8 cellular contexts compared by ENCODE assay signal in genomic region chr16:70432800-70433455, GRCh38. TPM values are rescaled to one million over a fixed set of nuclear protein-coding genes. Genes with fewer than 3 reads are reported as not detected.
DNase-seq lines count a peak whose midpoint lies in the region; ATAC-seq, FAIRE-seq and TF ChIP-seq lines count a peak whose summit lies in the region.

No MANE protein-coding gene starts in this region.

- H3K4me1 Mint-ChIP-seq in nephron progenitor cell, result peaks cover 91% of the 10 kb centered on the region

- no peak for TF ChIP-seq EP300 in K562 (IDR thresholded peaks at IDR 0.05; ENCODE audit: low read length)

- no peak for TF ChIP-seq RAD21 in K562 (CRISPR knock-in tag; conservative IDR thresholded peaks at IDR 0.05 in 1 of 2, IDR thresholded peaks at IDR 0.05 in 1 of 2)

- peak overlapping the region; percentile 85 to 93 for H3K9ac ChIP-seq in K562 (ENCODE audit: insufficient read depth in 1 of 2, low read depth in 2 of 2, low read length in 2 of 2)

- intact Hi-C loops in K562 (cut with micrococcal nuclease), result no loop called here

- H3K4me2 ChIP-seq in K562 (ENCODE audit: insufficient read depth, low read length), result peak overlapping the region; percentile 92

- TF ChIP-seq POLR2A in K562 (conservative IDR thresholded peaks at IDR 0.05), result peak; percentile 65; the same call in 1 of the 2 replicates

- no TSS peak for BruUV-seq in K562 (replicated peaks; lab: Mats Ljungman, UMichigan)

- in situ Hi-C loops in K562 (cut with MboI), result no loop called here

- H3K9me3 ChIP-seq in K562 (replicated peaks; ENCODE audit: control insufficient read depth, insufficient read depth, low read depth, low read length), result no peaks in the 10 kb centered on the region

- FAIRE-seq in K562 (lab: Jason Lieb, UNC), result no peak

- peaks cover 56 to 69% of the 10 kb centered on the region in 2 experiments for H3K4me1 ChIP-seq in K562 (replicated peaks in 1 of 2; ENCODE audit: control insufficient read depth in 2 of 2, insufficient read depth in 2 of 2, low read length in 2 of 2)

- H2AFZ ChIP-seq in K562 (ENCODE audit: low read depth, low read length), result no peak overlapping the region

- 0 out of 3 replicates have a peak, but pooled peaks have one; percentile 1 for ATAC-seq in K562
- ATAC-seq in HG03571 (IDR thresholded peaks at IDR 0.05; ENCODE audit: unreplicated experiment), result no peak
- no peak for ATAC-seq in HG03139 (IDR thresholded peaks at IDR 0.05; ENCODE audit: unreplicated experiment)
- no peak for ATAC-seq in HG03354 (IDR thresholded peaks at IDR 0.05; ENCODE audit: poor library complexity, severe bottlenecking, unreplicated experiment)

- POLR2A ChIA-PET in K562 (lab: Yijun Ruan, JAX), result interaction anchor here (0.6 to 3.5 kb wide), 17 partner anchors 8 to 839 kb away, joined by 3 to 17 read pairs (median 4); no protein-coding TSS in a partner anchor

- H3K36me3 Mint-ChIP-seq in nephron progenitor cell (ENCODE audit: low read depth), result peaks cover 13% of the 10 kb centered on the region

- 0 out of 2 replicates have a peak, but pooled peaks cover 3% of the 10 kb centered on the region for H4K20me1 ChIP-seq in K562 (replicated peaks; ENCODE audit: control insufficient read depth, insufficient read depth, low read length)

- no peaks in the 10 kb centered on the region for H3K27me3 ChIP-seq in HL-60 (ENCODE audit: insufficient read depth, poor library complexity, severe bottlenecking)
- no peaks in the 10 kb centered on the region for H3K27me3 ChIP-seq in K562 (ENCODE audit: control insufficient read depth in 2 of 2, insufficient read depth in 2 of 2, low read length in 2 of 2)

- CTCF ChIA-PET in K562 (lab: Yijun Ruan, JAX; ENCODE audit: low intra/inter-chr PET ratio), result no interaction called here

- H3K79me2 ChIP-seq in K562 (ENCODE audit: control insufficient read depth, insufficient read depth, low read length), result peaks cover 93% of the 10 kb centered on the region

- no peaks in the 10 kb centered on the region for H3K9me3 Mint-ChIP-seq in nephron progenitor cell

- H3K27me3 Mint-ChIP-seq in nephron progenitor cell (ENCODE audit: low read depth, poor library complexity), result no peaks in the 10 kb centered on the region

- TF ChIP-seq CTCF in HL-60 (IDR thresholded peaks at IDR 0.05; ENCODE audit: insufficient read depth, low read length), result no peak
- TF ChIP-seq CTCF in K562 (IDR thresholded peaks at IDR 0.05 in 2 of 3, conservative IDR thresholded peaks at IDR 0.05 in 1 of 3; ENCODE audit: insufficient read depth in 2 of 3, low read depth in 1 of 3, low read length in 3 of 3), result no peak
- TF ChIP-seq CTCF in nephron progenitor cell (IDR thresholded peaks at IDR 0.05), result no peak

- H3K9me1 ChIP-seq in K562 (ENCODE audit: control insufficient read depth, insufficient read depth, low read length), result no peaks in the 10 kb centered on the region

- H3K27ac Mint-ChIP-seq in nephron progenitor cell, result peak overlapping the region; percentile 84

- H3K4me3 Mint-ChIP-seq in nephron progenitor cell, result peak overlapping the region; percentile 54

- H3K36me3 ChIP-seq in K562 (ENCODE audit: control insufficient read depth, insufficient read depth, low read length), result peaks cover 49% of the 10 kb centered on the region

- DNase-seq in EH (ENCODE audit: low read depth) (peak; percentile 60), HL-60 (ENCODE audit: low read depth in 1 of 2, low spot score in 1 of 2) (peak; percentile 51 to 92), K562 (ENCODE audit: extremely low read depth in 1 of 4, low spot score in 3 of 4) (peak in 2 of 4 experiments; percentile 9 to 47), nephron progenitor cell (no peak)
- no peak for DNase-seq in activated CD8-positive, alpha-beta memory T cell treated with anti-CD3 and anti-CD28 coated beads, Interleukin-2, amount 50 U/mL, for 4 hours

- 12% methylated on average over 11 of the region's 11 CpGs for WGBS in K562 (ENCODE audit: insufficient coverage, low coverage, missing lambda C conversion rate)

- peak overlapping the region; percentile 6; the same call in 1 of the 2 replicates for H3K4me3 ChIP-seq in HL-60 (replicated peaks; ENCODE audit: insufficient read depth, low read length)
- H3K4me3 ChIP-seq in K562, result peak overlapping the region; percentile 37

- H3K27ac ChIP-seq in HL-60 (replicated peaks) (peak overlapping the region; percentile 99), K562 (ENCODE audit: extremely low read depth, low read depth, low read length) (peak overlapping the region; percentile 88)

TF ChIP-seq in K562, 482 proteins besides CTCF, POLR2A, EP300 and RAD21 (continues in another document):
- TF ChIP-seq ZNF639 (CRISPR knock-in tag; conservative IDR thresholded peaks at IDR 0.05 in 1 of 2, IDR thresholded peaks at IDR 0.05 in 1 of 2), result 0 out of 4 replicates have a peak, but pooled peaks of 1 of the 2 experiments have one; percentile 14
- peak; percentile 63 for TF ChIP-seq RBFOX2 (IDR thresholded peaks at IDR 0.05; ENCODE audit: low read depth, low read length)
- TF ChIP-seq HNRNPL (IDR thresholded peaks at IDR 0.05; ENCODE audit: low read depth, low read length), result no peak
- TF ChIP-seq RBM14 (IDR thresholded peaks at IDR 0.05; ENCODE audit: borderline replicate concordance, insufficient read depth, low read depth, low read length), result no peak
- 0 out of 2 replicates have a peak, but pooled peaks have one; percentile 1 for TF ChIP-seq E2F1 (CRISPR knock-in tag; IDR thresholded peaks at IDR 0.05)
- peak; percentile 45 for TF ChIP-seq SMAD4 (CRISPR knock-in tag; conservative IDR thresholded peaks at IDR 0.05)

RNA-seq across cellular contexts. Expression of gene ST3GAL2, which starts 6.0 kb away (rescaled TPM):
- 87.4 and 216 TPM in 2 replicates for total RNA-seq in K562 (2011; cell fraction: chromatin; rRNA removed; ENCODE audit: low replicate concordance)
- total RNA-seq in K562 (2011; cell fraction: nucleolus; rRNA removed), result 182 and 184 TPM in 2 replicates
- 128 and 145 TPM in 2 replicates for total RNA-seq in K562 (2011; cell fraction: nucleoplasm; rRNA removed)
- total RNA-seq in K562 (2014; rRNA removed) (75.5 and 95.5 TPM in 2 replicates), K562 (2014; rRNA removed; fragmentation: Illumina TruSeq; extraction: Trizol) (23.7 and 31.8 TPM in 2 replicates), K562 (2015; rRNA removed; fragmentation: Illumina TruSeq; extraction: Trizol) (48.9 and 53.8 TPM in 2 replicates), K562 (2021) (98.9 and 108 TPM in 2 replicates)
- polyA plus RNA-seq in K562 (2011; rRNA removed) (34.3 and 40.9 TPM in 2 replicates), K562 (2014; fragmentation: Illumina TruSeq; extraction: Trizol) (25.1 and 50.7 TPM in 2 replicates), K562 (2014; fragmentation: Nextera tagmentation; extraction: Ambion mirVana) (1 to 10 TPM; 1.5 to 2.4 TPM), K562 (2014; rRNA removed) (50.5 and 57.8 TPM in 2 replicates)
- 50.0 and 87.1 TPM in 2 replicates for polyA plus RNA-seq in K562 (2011; cell fraction: cytosol; rRNA removed)
- 25.8 and 38.5 TPM in 2 replicates for polyA plus RNA-seq in K562 (2011; cell fraction: nucleus; rRNA removed)
- polyA plus RNA-seq in K562 (2012), result 67.8 and 92.0 TPM in 2 replicates
- polyA minus RNA-seq in K562 (2011; rRNA and poly(A)+ RNA removed), result 57.6 and 96.4 TPM in 2 replicates
- 126 and 151 TPM in 2 replicates for polyA minus RNA-seq in K562 (2011; cell fraction: cytosol; rRNA and poly(A)+ RNA removed)
- 24.9 and 34.4 TPM in 2 replicates for polyA minus RNA-seq in K562 (2011; cell fraction: nucleus; rRNA and poly(A)+ RNA removed)

RNA-seq across cellular contexts. Expression of gene FCSK, which starts 21.5 kb away (rescaled TPM):
- total RNA-seq in K562 (2011; cell fraction: chromatin; rRNA removed; ENCODE audit: low replicate concordance), result 66.2 and 212 TPM in 2 replicates
- 117 and 131 TPM in 2 replicates for total RNA-seq in K562 (2011; cell fraction: nucleolus; rRNA removed)
- total RNA-seq in K562 (2011; cell fraction: nucleoplasm; rRNA removed), result 80.1 and 84.7 TPM in 2 replicates
- total RNA-seq in K562 (2014; rRNA removed), result 12.6 and 15.6 TPM in 2 replicates
- 4.7 and 6.9 TPM in 2 replicates for total RNA-seq in K562 (2014; rRNA removed; fragmentation: Illumina TruSeq; extraction: Trizol)
- 7.4 and 7.7 TPM in 2 replicates for total RNA-seq in K562 (2015; rRNA removed; fragmentation: Illumina TruSeq; extraction: Trizol)
- 18.6 and 19.0 TPM in 2 replicates for total RNA-seq in K562 (2021)
- polyA plus RNA-seq in K562 (2011; rRNA removed), result 13.5 and 22.6 TPM in 2 replicates
- 16.3 and 19.3 TPM in 2 replicates for polyA plus RNA-seq in K562 (2011; cell fraction: cytosol; rRNA removed)
- polyA plus RNA-seq in K562 (2011; cell fraction: nucleus; rRNA removed), result 115 and 146 TPM in 2 replicates
- 10.0 and 16.5 TPM in 2 replicates for polyA plus RNA-seq in K562 (2012)
- polyA plus RNA-seq in K562 (2014; fragmentation: Illumina TruSeq; extraction: Trizol), result 8.3 and 9.1 TPM in 2 replicates
- polyA plus RNA-seq in K562 (2014; fragmentation: Nextera tagmentation; extraction: Ambion mirVana), result 1 to 10 TPM in 1 of 2 experiments, under 1 TPM in 1; 0.92 to 1.1 TPM
- 15.1 and 19.9 TPM in 2 replicates for polyA plus RNA-seq in K562 (2014; rRNA removed)
- 7.5 and 9.5 TPM in 2 replicates for polyA minus RNA-seq in K562 (2011; rRNA and poly(A)+ RNA removed)
- 8.0 and 12.0 TPM in 2 replicates for polyA minus RNA-seq in K562 (2011; cell fraction: cytosol; rRNA and poly(A)+ RNA removed)
- polyA minus RNA-seq in K562 (2011; cell fraction: nucleus; rRNA and poly(A)+ RNA removed), result 25.0 and 31.0 TPM in 2 replicates

Comparison
In these comparisons a context has a peak if more than half of its experiments do, and no peak if none do; other contexts are left out.
1. DNase-seq: peak in EH (single experiment) and HL-60 (2 of 2); none in nephron progenitor cell (single experiment) and activated CD8-positive, alpha-beta memory T cell treated with anti-CD3 and anti-CD28 coated beads, Interleukin-2, amount 50 U/mL, for 4 hours (single experiment).